ENCODE assay signal across 17 cellular contexts in the genomic region with DNA sequence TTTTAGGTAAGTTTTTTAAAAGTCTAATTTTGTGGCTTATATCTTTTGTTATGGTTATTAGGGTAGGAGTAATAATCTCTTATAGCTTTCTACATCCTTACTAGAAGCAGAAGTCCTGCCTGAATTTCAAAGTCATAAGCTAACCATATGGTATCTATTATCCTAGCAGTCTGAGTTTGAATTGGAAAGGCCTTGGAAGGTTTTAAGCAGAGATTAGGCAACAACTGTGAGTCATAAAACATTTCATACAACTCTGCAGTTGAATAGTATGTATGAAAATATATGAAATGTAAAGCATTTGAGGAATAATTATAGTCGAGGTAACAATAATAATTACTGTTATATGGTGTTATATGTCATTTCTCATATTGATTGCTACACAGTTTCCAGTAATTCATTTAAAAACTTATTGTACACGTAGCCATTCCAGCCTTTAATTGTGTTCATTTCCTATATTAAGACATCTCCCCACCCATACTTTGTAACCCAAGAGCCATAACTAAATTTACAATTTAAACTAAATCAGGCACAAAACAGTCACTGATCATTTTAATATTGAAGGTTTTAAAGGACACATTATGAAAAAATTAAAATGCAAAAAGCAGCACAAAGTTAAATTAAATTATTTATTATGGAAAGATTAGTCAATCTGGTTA.
A peak's percentile ranks its signal among the peaks of the same experiment; 100 is the strongest.
DNase-seq lines count a peak whose midpoint lies in the region; ATAC-seq and TF ChIP-seq lines count a peak whose summit lies in the region.
"Had no signal": no experiment of that assay in that cellular context is flagged by ENCODE, and none has a peak within 500 bp of the region (broad histone marks: within the 10 kb centered on the region; RNA-seq: fewer than 3 reads in every experiment).

No MANE protein-coding gene starts in this region.

- no peaks in the 10 kb centered on the region for H3K9me3 Mint-ChIP-seq in Caco-2 (ENCODE audit: unreplicated experiment)
- H3K9me3 Mint-ChIP-seq: neural progenitor cell, T-cell had no signal

- POLR2A ChIA-PET in Caco-2 (lab: Charles Lee) = no interaction called here

- H3K9me3 ChIP-seq in hepatocyte (ENCODE audit: low read depth) (no peaks in the 10 kb centered on the region), Caco-2 (no peaks in the 10 kb centered on the region)

- H3K27ac ChIP-seq in hepatocyte = no peak overlapping the region
- H3K27ac ChIP-seq: C4-2B, HL-60, neural progenitor cell had no signal

- no peak overlapping the region for H3K4me3 ChIP-seq in astrocyte of the cerebellum (ENCODE audit: low read depth, low read length)
- H3K4me3 ChIP-seq in hepatocyte = no peak overlapping the region
- H3K4me3 ChIP-seq in Caco-2 (ENCODE audit: low read depth, low read length) = no peak overlapping the region
- H3K4me3 ChIP-seq: neural progenitor cell had no signal

- BruUV-seq in Caco-2 (replicated peaks; lab: Mats Ljungman, UMichigan) = no TSS peak

- DNase-seq in AG08395 (ENCODE audit: low spot score) (peak; percentile 61), HS-5 (ENCODE audit: low read depth) (peak; percentile 82), astrocyte of the cerebellum (ENCODE audit: low read depth) (peak; percentile 79), hepatocyte (ENCODE audit: low spot score) (peak; percentile 10), HuH-7.5 (ENCODE audit: low spot score) (no peak), Caco-2 (no peak)
- DNase-seq in activated CD4-positive, alpha-beta T cell treated with anti-CD3 and anti-CD28 coated beads for 1 hour = no peak
- DNase-seq: activated effector memory CD4-positive, alpha-beta T cell treated with Interleukin-2 at 50 U/mL for 16 hours; NCI-H1092; NCI-H526 treated with DMSO at 0.1 percent for 48 hours; stimulated activated CD4-positive, alpha-beta T cell treated with anti-CD3 and anti-CD28 coated beads, Interleukin-15, amount 100 ng/mL, for 24 hours; stimulated activated CD8-positive, alpha-beta memory T cell treated with anti-CD3 and anti-CD28 coated beads, Interleukin-4, amount 100 ng/mL, for 48 hours; T-cell had no signal

- no peak for TF ChIP-seq CTCF in astrocyte of the cerebellum (IDR thresholded peaks at IDR 0.05; ENCODE audit: low read depth, low read length, missing control alignments)
- no peak for TF ChIP-seq CTCF in hepatocyte (IDR thresholded peaks at IDR 0.05; ENCODE audit: poor library complexity)
- TF ChIP-seq CTCF in Caco-2 (IDR thresholded peaks at IDR 0.05; ENCODE audit: insufficient read depth in 1 of 2, low read depth in 1 of 2, low read length in 1 of 2, severe bottlenecking in 1 of 2, unreplicated experiment in 1 of 2) = no peak

- H3K27ac Mint-ChIP-seq in Caco-2 (ENCODE audit: unreplicated experiment) = no peak overlapping the region
- H3K27ac Mint-ChIP-seq: neural progenitor cell, T-cell had no signal

- H3K4me2 ChIP-seq in hepatocyte = no peak overlapping the region
- H3K4me2 ChIP-seq: neural progenitor cell had no signal

- H3K4me1 Mint-ChIP-seq in Caco-2 (ENCODE audit: low read depth, unreplicated experiment) = no peaks in the 10 kb centered on the region
- H3K4me1 Mint-ChIP-seq: neural progenitor cell, T-cell had no signal

- no peaks in the 10 kb centered on the region for H3K36me3 ChIP-seq in hepatocyte (replicated peaks; ENCODE audit: insufficient read depth, low read depth)
- H3K36me3 ChIP-seq in Caco-2 (ENCODE audit: control insufficient read depth, insufficient read depth, low read length) = no peaks in the 10 kb centered on the region
- H3K36me3 ChIP-seq: neural progenitor cell had no signal

- H3K4me1 ChIP-seq in hepatocyte (ENCODE audit: insufficient read depth) (no peaks in the 10 kb centered on the region), Caco-2 (no peaks in the 10 kb centered on the region)
- H3K4me1 ChIP-seq: neural progenitor cell had no signal

- H2AFZ ChIP-seq in hepatocyte = no peak overlapping the region

- no peak overlapping the region for H3K4me3 Mint-ChIP-seq in Caco-2 (ENCODE audit: unreplicated experiment)
- H3K4me3 Mint-ChIP-seq: neural progenitor cell, T-cell had no signal

- no peaks in the 10 kb centered on the region for H3K79me2 ChIP-seq in hepatocyte

- H3K9me2 ChIP-seq in hepatocyte (replicated peaks; ENCODE audit: insufficient read depth) = no peaks in the 10 kb centered on the region

- H3K27me3 Mint-ChIP-seq in Caco-2 (ENCODE audit: insufficient read depth, unreplicated experiment) = no peaks in the 10 kb centered on the region
- H3K27me3 Mint-ChIP-seq: T-cell had no signal

- H3K36me3 Mint-ChIP-seq in Caco-2 (ENCODE audit: insufficient read depth, unreplicated experiment) = no peaks in the 10 kb centered on the region
- H3K36me3 Mint-ChIP-seq: neural progenitor cell had no signal

- in situ Hi-C loops in astrocyte of the cerebellum (cut with HindIII; ENCODE audit: low sequenced_read_pairs) = no loop called here

- 60% methylated on average over 2 of the region's 2 CpGs for WGBS in hepatocyte (ENCODE audit: low lambda C conversion rate, missing lambda C conversion rate)

- CTCF ChIA-PET in Caco-2 (lab: Charles Lee) = no interaction called here

- intact Hi-C loops in Caco-2 (cut with micrococcal nuclease; ENCODE audit: unreplicated experiment) = no loop called here

- no peaks in the 10 kb centered on the region for H3K27me3 ChIP-seq in hepatocyte
- no peaks in the 10 kb centered on the region for H3K27me3 ChIP-seq in Caco-2 (replicated peaks; ENCODE audit: control insufficient read depth, insufficient read depth, low read length)
- H3K27me3 ChIP-seq: neural progenitor cell had no signal

- no peaks in the 10 kb centered on the region for H4K20me1 ChIP-seq in hepatocyte (ENCODE audit: insufficient read depth, poor library complexity, severe bottlenecking)

- no peak for ATAC-seq in GM18907 (IDR thresholded peaks at IDR 0.05; ENCODE audit: unreplicated experiment)
- ATAC-seq: T-cell had no signal

Comparison
In these comparisons a context has a peak if more than half of its experiments do, and no peak if none do; other contexts are left out.
1. DNase-seq: peak in AG08395 (single experiment), HS-5 (single experiment), astrocyte of the cerebellum (single experiment) and hepatocyte (single experiment); none in activated CD4-positive, alpha-beta T cell treated with anti-CD3 and anti-CD28 coated beads for 1 hour (single experiment), HuH-7.5 (single experiment) and Caco-2 (0 of 2).